In the genomic region with DNA sequence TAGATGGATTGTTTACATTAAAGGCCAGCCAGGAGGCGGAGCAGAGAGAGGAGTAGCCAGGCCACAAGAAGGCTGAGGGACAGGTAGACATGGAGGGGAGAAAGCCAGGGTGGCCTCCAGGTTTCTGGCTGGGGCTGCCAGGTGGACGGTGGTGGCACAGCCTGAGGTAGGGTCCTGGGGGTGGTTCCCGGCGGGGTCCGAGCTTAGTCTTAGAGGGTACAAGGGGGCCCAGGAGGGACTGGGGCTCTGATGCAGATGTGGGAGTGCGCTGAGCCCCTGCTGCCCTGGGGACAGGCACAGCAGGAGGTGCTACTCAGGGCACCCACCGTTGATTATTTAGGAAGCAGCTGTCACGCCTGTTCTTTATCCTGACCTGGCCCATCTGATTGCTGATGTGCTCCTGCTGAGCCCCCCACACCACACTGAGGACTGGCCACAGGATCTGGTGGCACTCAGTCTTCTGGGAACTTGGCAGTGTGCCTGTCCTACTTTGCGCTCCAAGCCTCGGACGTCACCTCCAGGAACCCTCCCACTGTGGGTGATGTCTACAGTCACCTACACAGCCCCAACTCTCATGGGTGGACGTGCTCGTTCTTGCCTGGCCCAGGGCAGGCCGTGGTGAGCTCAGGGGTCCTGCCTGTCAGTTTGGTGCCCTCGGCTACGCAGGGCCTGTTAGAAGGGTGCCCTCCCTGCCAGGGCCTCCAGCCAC, we compare ENCODE assay signal across 14 cellular contexts. TPM values are rescaled to one million over a fixed set of nuclear protein-coding genes. Genes with fewer than 3 reads are reported as not detected.
A peak's percentile ranks its signal among the peaks of the same experiment; 100 is the strongest.
DNase-seq lines count a peak whose midpoint lies in the region; ATAC-seq and TF ChIP-seq lines count a peak whose summit lies in the region.
"Had no signal": no experiment of that assay in that cellular context is flagged by ENCODE, and none has a peak within 500 bp of the region (broad histone marks: within the 10 kb centered on the region; RNA-seq: fewer than 3 reads in every experiment).

No MANE protein-coding gene starts in this region.

- TF ChIP-seq CTCF in right atrium auricular region (IDR thresholded peaks at IDR 0.05) (no peak), suprapubic skin (IDR thresholded peaks at IDR 0.05) (no peak)

- peaks cover 64% of the 10 kb centered on the region for H4K20me1 ChIP-seq in BLaER1

- peak; percentile 23 for ATAC-seq in sciatic nerve
- ATAC-seq in GM21367 (IDR thresholded peaks at IDR 0.05; ENCODE audit: unreplicated experiment): no peak
- ATAC-seq: stimulated activated naive CD8-positive, alpha-beta T cell treated with anti-CD3 and anti-CD28 coated beads, Interleukin-15, amount 100 ng/mL, for 72 hours had no signal

- H3K27me3 ChIP-seq in BLaER1 (no peaks in the 10 kb centered on the region), right atrium auricular region (no peaks in the 10 kb centered on the region), suprapubic skin (no peaks in the 10 kb centered on the region)

- H3K4me3 ChIP-seq in BLaER1 (no peak overlapping the region), right atrium auricular region (no peak overlapping the region), suprapubic skin (no peak overlapping the region)
- H3K4me3 ChIP-seq: smooth muscle cell had no signal

- H3K9ac ChIP-seq in BLaER1: peak overlapping the region; percentile 41; the same call in 1 of the 2 replicates

- TF ChIP-seq EP300 in suprapubic skin (IDR thresholded peaks at IDR 0.05): no peak

- intact Hi-C loops in sciatic nerve (cut with DNase I): no loop called here

- H3K4me1 ChIP-seq in BLaER1 (peaks cover 85% of the 10 kb centered on the region), right atrium auricular region (peaks cover 0 to 63% of the 10 kb centered on the region in 2 donors), suprapubic skin (peaks cover 41% of the 10 kb centered on the region)

- H3K4me2 ChIP-seq in BLaER1: peak overlapping the region; percentile 99
- H3K4me2 ChIP-seq: smooth muscle cell had no signal

- DNase-seq in caudate nucleus (lab: John Stamatoyannopoulos, UW) (peak in 29 of 61 donors; percentile 8 to 75 (median 34)), right atrium auricular region (ENCODE audit: low spot score) (peak; percentile 71), sciatic nerve (ENCODE audit: low spot score) (no peak), suprapubic skin (ENCODE audit: low spot score in 2 of 2) (no peak), DMS79 (lab: John Stamatoyannopoulos, UW) (no peak)
- DNase-seq in stimulated activated CD4-positive, alpha-beta T cell treated with anti-CD3 and anti-CD28 coated beads, Interleukin-15, amount 100 ng/mL, for 24 hours: no peak
- DNase-seq: activated CD4-positive, alpha-beta memory T cell treated with anti-CD3 and anti-CD28 coated beads for 36 hours; CD8-positive, alpha-beta memory T cell; NCI-H146; NCI-H446; stimulated activated naive CD8-positive, alpha-beta T cell treated with anti-CD3 and anti-CD28 coated beads, Interleukin-15, amount 100 ng/mL, for 72 hours had no signal

- no peak for TF ChIP-seq POLR2A in suprapubic skin (IDR thresholded peaks at IDR 0.05)

- H3K9me3 ChIP-seq in BLaER1: no peaks in the 10 kb centered on the region
- no peaks in the 10 kb centered on the region for H3K9me3 ChIP-seq in right atrium auricular region
- no peaks in the 10 kb centered on the region for H3K9me3 ChIP-seq in suprapubic skin

- peak overlapping the region; percentile 38 for H3K27ac ChIP-seq in BLaER1
- H3K27ac ChIP-seq in caudate nucleus (ENCODE audit: low read depth, low read length): peak overlapping the region; percentile 72
- peak overlapping the region; percentile 77 to 79 for H3K27ac ChIP-seq in right atrium auricular region
- no peak overlapping the region for H3K27ac ChIP-seq in suprapubic skin

- 84% methylated on average over 15 of the region's 16 CpGs for WGBS in suprapubic skin

- H3K36me3 ChIP-seq in BLaER1 (peaks cover 48% of the 10 kb centered on the region), right atrium auricular region (peaks cover 23% of the 10 kb centered on the region), suprapubic skin (peaks cover 11% of the 10 kb centered on the region)

RNA-seq across cellular contexts. Expression of a gene that starts 11.9 kb away (rescaled TPM):
- total RNA-seq in right atrium auricular region (100 to 1,000 TPM; 111 to 112 TPM), sciatic nerve (39.2 TPM), suprapubic skin (100 to 1,000 TPM in 1 of 4 donors, 10 to 100 TPM in 3; 31.5 to 124 (median 34.8) TPM)
